23 cellular contexts compared by ENCODE assay signal in genomic region chr14:70011708-70012107, GRCh38.
"Had no signal": no experiment of that assay in that cellular context is flagged by ENCODE, and none has a peak within 500 bp of the region (broad histone marks: within the 10 kb centered on the region; RNA-seq: fewer than 3 reads in every experiment).

No MANE protein-coding gene starts in this region.

- H3K4me1 ChIP-seq: ascending aorta, body of pancreas, Peyer's patch, SJSA1 had no signal

- H3K36me3 ChIP-seq: ascending aorta, cardiac muscle cell, Peyer's patch, SJSA1 had no signal

- H3K27ac ChIP-seq: ascending aorta, body of pancreas, cardiac muscle cell, Peyer's patch, RWPE1, SJSA1 had no signal

- DNase-seq: activated B cell treated with CpG ODN at 0.5 μM for 24 hours; activated CD4-positive, alpha-beta T cell treated with anti-CD3 and anti-CD28 coated beads for 1 hour; activated CD4-positive, alpha-beta T cell treated with anti-CD3 and anti-CD28 coated beads, Interleukin-2, amount 10 ng/mL, durations not matched to agents 24 days and 14 days; activated CD4-positive, alpha-beta T cell treated with anti-CD3 and anti-CD28 coated beads, Interleukin-2, amount 50 U/mL, for 48 hours; activated CD8-positive, alpha-beta memory T cell treated with anti-CD3 and anti-CD28 coated beads for 24 hours; activated effector memory CD4-positive, alpha-beta T cell treated with anti-CD3 and anti-CD28 coated beads, Interleukin-2, amount 50 U/mL, for 16 hours; activated naive CD4-positive, alpha-beta T cell treated with Interleukin-2 at 50 U/mL for 16 hours; activated naive CD8-positive, alpha-beta T cell treated with anti-CD3 and anti-CD28 coated beads, Interleukin-2, amount 50 U/mL, for 24 hours; activated T-cell treated with anti-CD3 and anti-CD28 coated beads, Interleukin-2, amount 50 U/mL, for 4 hours; amniotic stem cell; body of pancreas; Karpas-422; NCI-H2081 treated with DMSO at 0.1 percent for 48 hours; NCI-H446; Peyer's patch; SHP77; SW 1271 had no signal

- ATAC-seq: activated naive CD4-positive, alpha-beta T cell treated with anti-CD3 and anti-CD28 coated beads, Interleukin-2, amount 50 U/mL, for 72 hours; activated naive CD8-positive, alpha-beta T cell treated with anti-CD3 and anti-CD28 coated beads, Interleukin-2, amount 50 U/mL, for 24 hours; activated T-cell treated with anti-CD3 and anti-CD28 coated beads, Interleukin-2, amount 50 U/mL, for 4 hours; body of pancreas; SK-N-SH treated with all-trans-retinoic acid at 6 μM for 48 hours had no signal

- H3K27me3 ChIP-seq: ascending aorta, body of pancreas, cardiac muscle cell, Peyer's patch, SJSA1 had no signal

- H3K9me3 ChIP-seq: ascending aorta, body of pancreas, Peyer's patch, SJSA1 had no signal

- H3K4me3 ChIP-seq: ascending aorta, body of pancreas, cardiac muscle cell, Peyer's patch, SJSA1 had no signal
